Comparison of ENCODE assay signal across 11 cellular contexts in genomic region chr6:84916704-84917103, GRCh38.
"Had no signal": no experiment of that assay in that cellular context is flagged by ENCODE, and none has a peak within 500 bp of the region (broad histone marks: within the 10 kb centered on the region; RNA-seq: fewer than 3 reads in every experiment).

No MANE protein-coding gene starts in this region.

- H3K4me2 ChIP-seq: GM23338 had no signal

- FAIRE-seq: H1, H54 had no signal

- ATAC-seq: GM23338, HCT116 had no signal

- H3K27ac ChIP-seq: GM23248 had no signal

- H3K36me3 ChIP-seq: HAP-1 had no signal

- H3K4me3 ChIP-seq: GM23248, GM23338, HAP-1 had no signal

- H3K9me3 ChIP-seq: HAP-1 had no signal

- DNase-seq: GM23248, GOT3, H7, H9, HCEC 1CT, HFFc6 had no signal

- H2AFZ ChIP-seq: GM23248, GM23338 had no signal

- H3K9ac ChIP-seq: GM23248 had no signal

- H3K4me1 ChIP-seq: HAP-1 had no signal
